1 cellular context compared by ENCODE assay signal in the genomic region with DNA sequence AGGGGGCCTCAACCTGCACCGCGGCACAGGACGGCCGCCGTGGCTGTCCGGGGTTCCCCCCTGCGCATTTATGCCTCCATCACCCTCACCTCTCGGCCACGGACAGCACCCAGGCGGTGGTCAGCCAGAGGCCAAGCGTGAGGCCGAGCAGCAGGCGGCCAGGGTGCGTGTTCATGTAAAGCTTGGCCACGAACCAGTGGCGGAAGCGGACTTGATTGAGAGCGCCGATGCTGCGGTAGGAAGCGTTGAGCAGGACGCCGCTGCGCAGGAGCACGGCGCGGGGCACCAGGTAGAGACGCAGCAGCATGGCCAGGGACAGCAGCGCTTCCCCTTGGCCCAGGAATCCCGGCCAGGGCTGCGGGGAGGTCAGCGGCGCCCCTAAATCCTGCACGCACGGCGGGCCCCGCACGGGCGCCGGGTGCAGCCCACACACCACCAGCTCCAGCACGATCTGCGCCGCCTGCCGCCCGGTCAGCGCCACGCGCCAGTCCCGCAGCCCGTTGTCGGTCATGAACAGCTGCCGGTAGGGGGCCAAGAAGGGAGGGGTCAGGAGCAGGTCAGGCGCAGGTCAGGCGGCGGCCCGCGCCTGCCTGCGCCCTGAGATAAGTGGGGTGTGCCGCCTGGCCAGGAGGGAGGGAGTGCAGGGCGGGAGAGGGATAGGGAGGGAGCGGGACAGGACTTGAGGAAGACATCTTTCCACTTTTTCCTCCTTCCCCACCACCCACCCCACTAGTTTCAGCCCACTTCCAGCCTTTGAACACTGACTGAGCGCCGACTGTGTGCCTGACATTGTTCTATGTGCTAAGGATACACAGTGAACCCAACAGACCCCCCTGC.
TF ChIP-seq lines count a peak whose summit lies in the region.

No MANE protein-coding gene starts in this region.

TF ChIP-seq in GM23338, 12 proteins besides CTCF, POLR2A, EP300 and RAD21 (continued from another document):
- TF ChIP-seq, protein P1, sequence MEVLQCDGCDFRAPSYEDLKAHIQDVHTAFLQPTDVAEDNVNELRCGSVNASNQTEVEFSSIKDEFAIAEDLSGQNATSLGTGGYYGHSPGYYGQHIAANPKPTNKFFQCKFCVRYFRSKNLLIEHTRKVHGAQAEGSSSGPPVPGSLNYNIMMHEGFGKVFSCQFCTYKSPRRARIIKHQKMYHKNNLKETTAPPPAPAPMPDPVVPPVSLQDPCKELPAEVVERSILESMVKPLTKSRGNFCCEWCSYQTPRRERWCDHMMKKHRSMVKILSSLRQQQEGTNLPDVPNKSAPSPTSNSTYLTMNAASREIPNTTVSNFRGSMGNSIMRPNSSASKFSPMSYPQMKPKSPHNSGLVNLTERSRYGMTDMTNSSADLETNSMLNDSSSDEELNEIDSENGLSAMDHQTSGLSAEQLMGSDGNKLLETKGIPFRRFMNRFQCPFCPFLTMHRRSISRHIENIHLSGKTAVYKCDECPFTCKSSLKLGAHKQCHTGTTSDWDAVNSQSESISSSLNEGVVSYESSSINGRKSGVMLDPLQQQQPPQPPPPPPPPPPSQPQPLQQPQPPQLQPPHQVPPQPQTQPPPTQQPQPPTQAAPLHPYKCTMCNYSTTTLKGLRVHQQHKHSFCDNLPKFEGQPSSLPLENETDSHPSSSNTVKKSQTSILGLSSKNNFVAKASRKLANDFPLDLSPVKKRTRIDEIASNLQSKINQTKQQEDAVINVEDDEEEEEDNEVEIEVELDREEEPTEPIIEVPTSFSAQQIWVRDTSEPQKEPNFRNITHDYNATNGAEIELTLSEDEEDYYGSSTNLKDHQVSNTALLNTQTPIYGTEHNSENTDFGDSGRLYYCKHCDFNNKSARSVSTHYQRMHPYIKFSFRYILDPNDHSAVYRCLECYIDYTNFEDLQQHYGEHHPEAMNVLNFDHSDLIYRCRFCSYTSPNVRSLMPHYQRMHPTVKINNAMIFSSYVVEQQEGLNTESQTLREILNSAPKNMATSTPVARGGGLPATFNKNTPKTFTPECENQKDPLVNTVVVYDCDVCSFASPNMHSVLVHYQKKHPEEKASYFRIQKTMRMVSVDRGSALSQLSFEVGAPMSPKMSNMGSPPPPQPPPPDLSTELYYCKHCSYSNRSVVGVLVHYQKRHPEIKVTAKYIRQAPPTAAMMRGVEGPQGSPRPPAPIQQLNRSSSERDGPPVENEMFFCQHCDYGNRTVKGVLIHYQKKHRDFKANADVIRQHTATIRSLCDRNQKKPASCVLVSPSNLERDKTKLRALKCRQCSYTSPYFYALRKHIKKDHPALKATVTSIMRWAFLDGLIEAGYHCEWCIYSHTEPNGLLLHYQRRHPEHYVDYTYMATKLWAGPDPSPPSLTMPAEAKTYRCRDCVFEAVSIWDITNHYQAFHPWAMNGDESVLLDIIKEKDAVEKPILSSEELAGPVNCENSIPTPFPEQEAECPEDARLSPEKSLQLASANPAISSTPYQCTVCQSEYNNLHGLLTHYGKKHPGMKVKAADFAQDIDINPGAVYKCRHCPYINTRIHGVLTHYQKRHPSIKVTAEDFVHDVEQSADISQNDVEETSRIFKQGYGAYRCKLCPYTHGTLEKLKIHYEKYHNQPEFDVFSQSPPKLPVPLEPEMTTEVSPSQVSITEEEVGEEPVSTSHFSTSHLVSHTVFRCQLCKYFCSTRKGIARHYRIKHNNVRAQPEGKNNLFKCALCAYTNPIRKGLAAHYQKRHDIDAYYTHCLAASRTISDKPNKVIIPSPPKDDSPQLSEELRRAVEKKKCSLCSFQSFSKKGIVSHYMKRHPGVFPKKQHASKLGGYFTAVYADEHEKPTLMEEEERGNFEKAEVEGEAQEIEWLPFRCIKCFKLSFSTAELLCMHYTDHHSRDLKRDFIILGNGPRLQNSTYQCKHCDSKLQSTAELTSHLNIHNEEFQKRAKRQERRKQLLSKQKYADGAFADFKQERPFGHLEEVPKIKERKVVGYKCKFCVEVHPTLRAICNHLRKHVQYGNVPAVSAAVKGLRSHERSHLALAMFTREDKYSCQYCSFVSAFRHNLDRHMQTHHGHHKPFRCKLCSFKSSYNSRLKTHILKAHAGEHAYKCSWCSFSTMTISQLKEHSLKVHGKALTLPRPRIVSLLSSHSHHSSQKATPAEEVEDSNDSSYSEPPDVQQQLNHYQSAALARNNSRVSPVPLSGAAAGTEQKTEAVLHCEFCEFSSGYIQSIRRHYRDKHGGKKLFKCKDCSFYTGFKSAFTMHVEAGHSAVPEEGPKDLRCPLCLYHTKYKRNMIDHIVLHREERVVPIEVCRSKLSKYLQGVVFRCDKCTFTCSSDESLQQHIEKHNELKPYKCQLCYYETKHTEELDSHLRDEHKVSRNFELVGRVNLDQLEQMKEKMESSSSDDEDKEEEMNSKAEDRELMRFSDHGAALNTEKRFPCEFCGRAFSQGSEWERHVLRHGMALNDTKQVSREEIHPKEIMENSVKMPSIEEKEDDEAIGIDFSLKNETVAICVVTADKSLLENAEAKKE (CRISPR knock-in tag; IDR thresholded peaks at IDR 0.05) = no peak
- TF ChIP-seq, protein P2, sequence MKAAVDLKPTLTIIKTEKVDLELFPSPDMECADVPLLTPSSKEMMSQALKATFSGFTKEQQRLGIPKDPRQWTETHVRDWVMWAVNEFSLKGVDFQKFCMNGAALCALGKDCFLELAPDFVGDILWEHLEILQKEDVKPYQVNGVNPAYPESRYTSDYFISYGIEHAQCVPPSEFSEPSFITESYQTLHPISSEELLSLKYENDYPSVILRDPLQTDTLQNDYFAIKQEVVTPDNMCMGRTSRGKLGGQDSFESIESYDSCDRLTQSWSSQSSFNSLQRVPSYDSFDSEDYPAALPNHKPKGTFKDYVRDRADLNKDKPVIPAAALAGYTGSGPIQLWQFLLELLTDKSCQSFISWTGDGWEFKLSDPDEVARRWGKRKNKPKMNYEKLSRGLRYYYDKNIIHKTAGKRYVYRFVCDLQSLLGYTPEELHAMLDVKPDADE (IDR thresholded peaks at IDR 0.05) = no peak
- no peak for TF ChIP-seq NANOG (IDR thresholded peaks at IDR 0.05; ENCODE audit: borderline replicate concordance)
